ENCODE assay signal across 8 cellular contexts in the genomic region with DNA sequence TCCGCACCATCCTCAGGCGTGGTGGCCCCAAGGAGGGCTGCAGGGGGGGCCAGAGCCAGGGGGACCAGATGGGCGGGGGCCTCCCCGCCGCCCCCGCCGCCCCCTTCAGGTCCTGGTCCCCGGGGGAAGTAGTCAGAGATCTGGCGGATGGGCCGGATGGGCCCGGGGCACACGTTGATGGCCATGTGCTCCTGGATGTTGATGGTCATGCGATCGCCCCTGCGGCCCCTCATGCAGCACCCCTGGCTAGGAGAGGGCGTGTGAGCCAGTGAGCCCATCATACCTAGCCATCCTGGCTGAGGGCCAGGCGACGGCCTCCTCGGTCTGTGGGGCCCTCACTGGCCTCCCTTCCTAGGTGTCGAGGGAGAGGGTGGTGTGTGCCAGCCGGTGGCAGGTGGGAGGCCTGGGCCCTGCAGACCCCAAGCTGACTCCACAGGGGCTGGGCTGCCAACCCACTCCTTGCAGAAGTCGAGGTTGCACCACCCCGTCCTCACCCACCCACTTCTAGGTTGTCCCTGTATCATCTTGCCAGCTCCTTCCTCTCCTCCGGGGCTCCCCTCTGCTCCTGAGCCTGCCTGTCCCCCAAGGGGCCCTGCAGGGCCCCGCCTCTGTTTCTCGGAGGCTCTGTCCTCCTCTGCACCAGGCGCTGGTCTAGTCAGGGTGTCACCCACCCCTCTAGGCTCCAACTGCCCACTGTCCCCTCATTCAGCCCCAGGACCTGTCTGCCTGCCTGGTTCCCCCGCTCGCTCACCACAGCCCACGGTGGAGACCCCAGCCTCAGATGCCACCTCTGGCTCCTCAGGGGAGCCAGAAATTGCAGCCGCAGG. TPM values are rescaled to one million over a fixed set of nuclear protein-coding genes. Genes with fewer than 3 reads are reported as not detected.
A peak's percentile ranks its signal among the peaks of the same experiment; 100 is the strongest.
DNase-seq lines count a peak whose midpoint lies in the region; ATAC-seq and TF ChIP-seq lines count a peak whose summit lies in the region.

No MANE protein-coding gene starts in this region.

- no peaks in the 10 kb centered on the region for H3K36me3 ChIP-seq in CD4-positive, CD25-positive, alpha-beta regulatory T cell (ENCODE audit: control insufficient read depth, insufficient read depth, low read length)
- no peaks in the 10 kb centered on the region for H3K36me3 ChIP-seq in colonic mucosa

- H3K9me3 ChIP-seq in CD4-positive, CD25-positive, alpha-beta regulatory T cell (ENCODE audit: control insufficient read depth in 2 of 2, low read length in 2 of 2) = no peaks in the 10 kb centered on the region
- H3K9me3 ChIP-seq in colonic mucosa = no peaks in the 10 kb centered on the region

- no peaks in the 10 kb centered on the region for H3K36me3 Mint-ChIP-seq in CD4-positive, CD25-positive, alpha-beta regulatory T cell
- no peaks in the 10 kb centered on the region for H3K36me3 Mint-ChIP-seq in neural crest cell (ENCODE audit: low read depth)

- DNase-seq in CD4-positive, CD25-positive, alpha-beta regulatory T cell = no peak
- DNase-seq in colonic mucosa (no peak), neural crest cell (ENCODE audit: low read depth, low spot score) (no peak), pons (ENCODE audit: low spot score) (no peak), NCI-H2227 treated with DMSO at 0.1 percent for 48 hours (lab: John Stamatoyannopoulos, UW) (no peak), NCI-H446 treated with DMSO at 0.1 percent for 48 hours (lab: John Stamatoyannopoulos, UW) (no peak)

- intact Hi-C loops in colonic mucosa (cut with DNase I) = loop anchor here (5.0 kb wide), 1 partner anchor 148 kb away; a partner anchor contains a TSS

- peaks cover 14% of the 10 kb centered on the region for H3K4me1 ChIP-seq in CD4-positive, CD25-positive, alpha-beta regulatory T cell (ENCODE audit: control insufficient read depth, insufficient read depth, low read length, poor library complexity, severe bottlenecking)
- H3K4me1 ChIP-seq in colonic mucosa = peaks cover 14% of the 10 kb centered on the region

- no peaks in the 10 kb centered on the region for H3K27me3 ChIP-seq in CD4-positive, CD25-positive, alpha-beta regulatory T cell (ENCODE audit: control insufficient read depth, insufficient read depth, low read length)
- H3K27me3 ChIP-seq in colonic mucosa = peaks cover 14% of the 10 kb centered on the region

- H3K27ac ChIP-seq in CD4-positive, CD25-positive, alpha-beta regulatory T cell (ENCODE audit: insufficient read depth, low read length, poor library complexity, severe bottlenecking) = no peak overlapping the region
- H3K27ac ChIP-seq in colonic mucosa = no peak overlapping the region

- H3K4me3 Mint-ChIP-seq in CD4-positive, CD25-positive, alpha-beta regulatory T cell = peak overlapping the region; percentile 43 to 77 (median 64)
- H3K4me3 Mint-ChIP-seq in neural crest cell = peak overlapping the region; percentile 83

- peaks cover 0 to 1% (median 0%) of the 10 kb centered on the region in 7 donors for H3K9me3 Mint-ChIP-seq in CD4-positive, CD25-positive, alpha-beta regulatory T cell
- no peaks in the 10 kb centered on the region for H3K9me3 Mint-ChIP-seq in neural crest cell

- TF ChIP-seq RAD21 in Ishikawa (IDR thresholded peaks at IDR 0.05; ENCODE audit: low read depth) = no peak

- no peak for TF ChIP-seq EP300 in Ishikawa (IDR thresholded peaks at IDR 0.05; ENCODE audit: borderline replicate concordance)

- peak overlapping the region in 1 of 3 donors; percentile 20 for H3K27ac Mint-ChIP-seq in CD4-positive, CD25-positive, alpha-beta regulatory T cell
- H3K27ac Mint-ChIP-seq in neural crest cell (ENCODE audit: unreplicated experiment) = peak overlapping the region; percentile 27

- TF ChIP-seq CTCF in colonic mucosa (IDR thresholded peaks at IDR 0.05) (no peak), neural crest cell (conservative IDR thresholded peaks at IDR 0.05) (no peak)

- H3K27me3 Mint-ChIP-seq in CD4-positive, CD25-positive, alpha-beta regulatory T cell = peaks cover 24% of the 10 kb centered on the region
- H3K27me3 Mint-ChIP-seq in neural crest cell (ENCODE audit: low read depth) = peaks cover 20% of the 10 kb centered on the region

- H3K4me3 ChIP-seq in CD4-positive, CD25-positive, alpha-beta regulatory T cell (ENCODE audit: low read depth, low read length) = no peak overlapping the region
- peak overlapping the region; percentile 41 for H3K4me3 ChIP-seq in colonic mucosa

- peaks cover 0 to 11% (median 4%) of the 10 kb centered on the region in 4 donors for H3K4me1 Mint-ChIP-seq in CD4-positive, CD25-positive, alpha-beta regulatory T cell
- H3K4me1 Mint-ChIP-seq in neural crest cell = peaks cover 5% of the 10 kb centered on the region

- ATAC-seq in CD4-positive, CD25-positive, alpha-beta regulatory T cell (ENCODE audit: low read depth in 2 of 2) = no peak
- no peak for ATAC-seq in activated CD4-positive, CD25-positive, alpha-beta regulatory T cell treated with anti-CD3 and anti-CD28 coated beads, Interleukin-2, amount 50 U/mL, for 24 hours

- no peak overlapping the region for H3K9ac ChIP-seq in colonic mucosa (ENCODE audit: low read depth in 2 of 2, low read length in 2 of 2)

TF ChIP-seq in Ishikawa, 13 proteins besides CTCF, POLR2A, EP300 and RAD21:
- TF ChIP-seq ZBTB7A (IDR thresholded peaks at IDR 0.05; ENCODE audit: low read depth) = peak; percentile 67
- TF ChIP-seq YY1 (IDR thresholded peaks at IDR 0.05; ENCODE audit: low read depth) = no peak

RNA-seq across cellular contexts. Expression of a gene that starts 0.6 kb away (rescaled TPM):
- not detected for total RNA-seq in CD4-positive, CD25-positive, alpha-beta regulatory T cell
- not detected for polyA plus RNA-seq in CD4-positive, CD25-positive, alpha-beta regulatory T cell
- 10 to 100 TPM in 1 of 2 donors, 1 to 10 TPM in 1; 4.8 to 12.9 TPM for total RNA-seq in colonic mucosa
- 5.7 and 6.4 TPM in 2 replicates for total RNA-seq in neural crest cell

RNA-seq across cellular contexts. Expression of a gene that starts 12.8 kb away (rescaled TPM):
- not detected for total RNA-seq in CD4-positive, CD25-positive, alpha-beta regulatory T cell
- polyA plus RNA-seq in CD4-positive, CD25-positive, alpha-beta regulatory T cell = not detected
- total RNA-seq in colonic mucosa (not detected), neural crest cell (not detected in 2 replicates)

RNA-seq across cellular contexts. Expression of a gene that starts 14.2 kb away (rescaled TPM):
- total RNA-seq in CD4-positive, CD25-positive, alpha-beta regulatory T cell = 105 TPM
- polyA plus RNA-seq in CD4-positive, CD25-positive, alpha-beta regulatory T cell = 1 to 10 TPM; 5.0 to 8.9 (median 6.0) TPM
- total RNA-seq in colonic mucosa (10 to 100 TPM; 46.9 to 80.2 TPM), neural crest cell (81.9 and 88.6 TPM in 2 replicates)

RNA-seq across cellular contexts. Expression of a gene that starts 14.8 kb away (rescaled TPM):
- 12.4 TPM for total RNA-seq in CD4-positive, CD25-positive, alpha-beta regulatory T cell
- 10 to 100 TPM; 13.9 to 19.9 (median 16.2) TPM for polyA plus RNA-seq in CD4-positive, CD25-positive, alpha-beta regulatory T cell
- total RNA-seq in colonic mucosa (10 to 100 TPM in 1 of 2 donors, 1 to 10 TPM in 1; 7.5 to 18.4 TPM), neural crest cell (31.8 and 34.8 TPM in 2 replicates)

RNA-seq across cellular contexts. Expression of a gene that starts 20.9 kb away (rescaled TPM):
- total RNA-seq in CD4-positive, CD25-positive, alpha-beta regulatory T cell = not detected
- not detected for polyA plus RNA-seq in CD4-positive, CD25-positive, alpha-beta regulatory T cell
- total RNA-seq in colonic mucosa (under 1 TPM; 0.16 to 0.49 TPM), neural crest cell (14.2 and 15.3 TPM in 2 replicates)
